1 cellular context compared by ENCODE assay signal in genomic region chr4:7101692-7102515, GRCh38.
A peak's percentile ranks its signal among the peaks of the same experiment; 100 is the strongest.
TF ChIP-seq lines count a peak whose summit lies in the region.

No MANE protein-coding gene starts in this region.

TF ChIP-seq in H1, 55 proteins besides CTCF, POLR2A, EP300 and RAD21:
- TF ChIP-seq, protein P1, sequence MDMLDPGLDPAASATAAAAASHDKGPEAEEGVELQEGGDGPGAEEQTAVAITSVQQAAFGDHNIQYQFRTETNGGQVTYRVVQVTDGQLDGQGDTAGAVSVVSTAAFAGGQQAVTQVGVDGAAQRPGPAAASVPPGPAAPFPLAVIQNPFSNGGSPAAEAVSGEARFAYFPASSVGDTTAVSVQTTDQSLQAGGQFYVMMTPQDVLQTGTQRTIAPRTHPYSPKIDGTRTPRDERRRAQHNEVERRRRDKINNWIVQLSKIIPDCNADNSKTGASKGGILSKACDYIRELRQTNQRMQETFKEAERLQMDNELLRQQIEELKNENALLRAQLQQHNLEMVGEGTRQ (IDR thresholded peaks at IDR 0.05; ENCODE audit: low read length): no peak
- TF ChIP-seq JUN (IDR thresholded peaks at IDR 0.05; ENCODE audit: low read depth, low read length): no peak
- TF ChIP-seq KDM4A (IDR thresholded peaks at IDR 0.05; ENCODE audit: low read depth, low read length, severe bottlenecking): no peak
- TF ChIP-seq, protein P2, sequence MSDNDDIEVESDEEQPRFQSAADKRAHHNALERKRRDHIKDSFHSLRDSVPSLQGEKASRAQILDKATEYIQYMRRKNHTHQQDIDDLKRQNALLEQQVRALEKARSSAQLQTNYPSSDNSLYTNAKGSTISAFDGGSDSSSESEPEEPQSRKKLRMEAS (IDR thresholded peaks at IDR 0.05): peak; percentile 36; the same call in 1 of the 2 replicates
- TF ChIP-seq ATF3 (IDR thresholded peaks at IDR 0.05; ENCODE audit: insufficient read depth, low read depth, low read length): 0 out of 2 replicates have a peak, but pooled peaks have one; percentile 4
- TF ChIP-seq SIN3A (conservative IDR thresholded peaks at IDR 0.05 in 1 of 2, IDR thresholded peaks at IDR 0.05 in 1 of 2; ENCODE audit: low read depth in 1 of 2, low read length in 2 of 2): 0 out of 4 replicates have a peak, but pooled peaks of 1 of the 2 experiments have one; percentile 62
- TF ChIP-seq YY1 (IDR thresholded peaks at IDR 0.05; ENCODE audit: low read depth, low read length): 0 out of 2 replicates have a peak, but pooled peaks have one; percentile 45
- TF ChIP-seq CEBPB (IDR thresholded peaks at IDR 0.05; ENCODE audit: low read depth, low read length): no peak
- no peak for TF ChIP-seq SRF (IDR thresholded peaks at IDR 0.05; ENCODE audit: low read depth, low read length)
- no peak for TF ChIP-seq BRCA1 (IDR thresholded peaks at IDR 0.05; ENCODE audit: low read depth, low read length)
- TF ChIP-seq CHD2 (IDR thresholded peaks at IDR 0.05; ENCODE audit: low read length): no peak
- peak; percentile 36; the same call in 1 of the 2 replicates for TF ChIP-seq GTF2F1 (IDR thresholded peaks at IDR 0.05; ENCODE audit: borderline replicate concordance, low read depth, low read length)
- peak; percentile 28; the same call in 1 of the 2 replicates for TF ChIP-seq TBP (IDR thresholded peaks at IDR 0.05; ENCODE audit: low read depth, low read length)
- TF ChIP-seq EGR1 (IDR thresholded peaks at IDR 0.05; ENCODE audit: borderline replicate concordance, low read depth, low read length): no peak
- no peak for TF ChIP-seq E2F6 (IDR thresholded peaks at IDR 0.05)
